Comparison of ENCODE assay signal across 8 cellular contexts in the genomic region with DNA sequence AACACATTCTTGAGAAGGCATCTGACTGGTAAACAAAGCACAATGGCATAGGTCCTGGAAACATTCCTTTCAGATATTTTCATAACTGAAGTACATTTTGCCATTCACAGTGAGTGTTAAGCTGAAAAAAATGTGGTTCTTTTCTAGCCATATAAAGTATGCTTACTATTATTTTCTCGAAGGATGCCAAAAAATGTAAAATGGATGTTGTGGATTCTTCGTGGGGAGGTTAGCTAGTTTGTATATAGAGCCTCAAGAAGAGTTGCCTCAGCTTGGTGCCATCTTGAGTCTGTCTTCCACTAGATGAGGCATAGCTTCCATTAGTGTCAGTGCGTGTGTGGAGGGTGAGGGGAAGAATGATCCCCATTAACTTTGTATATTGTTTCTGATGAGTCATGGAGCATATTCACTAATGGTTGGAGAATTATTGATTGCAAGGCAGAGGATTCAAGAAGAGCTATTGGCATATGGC. TPM values are rescaled to one million over a fixed set of nuclear protein-coding genes. Genes with fewer than 3 reads are reported as not detected.
DNase-seq lines count a peak whose midpoint lies in the region; TF ChIP-seq lines count a peak whose summit lies in the region.

No MANE protein-coding gene starts in this region.

- H3K36me3 Mint-ChIP-seq in activated naive CD8-positive, alpha-beta T cell = peaks cover 14% of the 10 kb centered on the region

- TF ChIP-seq CTCF in KMS-11 (conservative IDR thresholded peaks at IDR 0.05; ENCODE audit: low read depth, low read length) (peak; percentile 4; the same call in 1 of the 2 replicates), GM13977 (IDR thresholded peaks at IDR 0.05; ENCODE audit: extremely low read depth, insufficient read depth, missing control alignments) (no peak)

- DNase-seq in AG08396 (ENCODE audit: low spot score) = peak; percentile 44
- DNase-seq in NCI-H1417 treated with DMSO at 0.1 percent for 48 hours (lab: John Stamatoyannopoulos, UW) = no peak
- DNase-seq in posterior vena cava (ENCODE audit: low spot score) = no peak
- DNase-seq in GM13977 (ENCODE audit: low spot score) = no peak
- DNase-seq in SKM-1 treated with dmso at 0.1 percent for 144 hours (lab: John Stamatoyannopoulos, UW; ENCODE audit: unreplicated experiment) = no peak

- no peaks in the 10 kb centered on the region for H3K9me3 ChIP-seq in mononuclear cell (ENCODE audit: low read depth, low read length)

- peaks cover 98% of the 10 kb centered on the region for H3K79me2 ChIP-seq in KMS-11 (ENCODE audit: insufficient read depth, low read depth)

- no peaks in the 10 kb centered on the region for H3K9me3 Mint-ChIP-seq in activated naive CD8-positive, alpha-beta T cell (ENCODE audit: low read depth)

- H2AFZ ChIP-seq in KMS-11 (ENCODE audit: low read depth) = no peak overlapping the region

- peak overlapping the region; percentile 97 for H3K27ac Mint-ChIP-seq in activated naive CD8-positive, alpha-beta T cell

- peaks cover 5% of the 10 kb centered on the region; the same call in 1 of the 2 replicates for H3K36me3 ChIP-seq in KMS-11 (ENCODE audit: insufficient read depth)

- intact Hi-C loops in posterior vena cava (cut with DNase I) = loop anchor here in 1 of 2 donors (10.0 kb wide), 1 partner anchor 172 kb away; no protein-coding TSS in a partner anchor

- H4K20me1 ChIP-seq in KMS-11 (ENCODE audit: insufficient read depth) = peaks cover 36% of the 10 kb centered on the region

- peaks cover 55% of the 10 kb centered on the region for H3K4me1 ChIP-seq in KMS-11 (ENCODE audit: low read depth, poor library complexity, severe bottlenecking)
- H3K4me1 ChIP-seq in mononuclear cell (ENCODE audit: insufficient read depth, low read length) = peaks cover 29% of the 10 kb centered on the region

- H3K27me3 ChIP-seq in KMS-11 (ENCODE audit: insufficient read depth, low read depth) (no peaks in the 10 kb centered on the region), mononuclear cell (ENCODE audit: insufficient read depth, low read length) (no peaks in the 10 kb centered on the region)

- peak overlapping the region; percentile 99 for H3K4me2 ChIP-seq in KMS-11

- H3K27ac ChIP-seq in KMS-11 = peak overlapping the region; percentile 99

- peak overlapping the region; percentile 99 for H3K9ac ChIP-seq in KMS-11

- no peaks in the 10 kb centered on the region for H3K27me3 Mint-ChIP-seq in activated naive CD8-positive, alpha-beta T cell

- in situ Hi-C loops in GM13977 (cut with MboI; ENCODE audit: low pct_unique_long_range_greater_than_20kb, low sequenced_read_pairs, unreplicated experiment) = no loop called here

- peak overlapping the region; percentile 93 for H3K4me3 Mint-ChIP-seq in activated naive CD8-positive, alpha-beta T cell

- peaks cover 58% of the 10 kb centered on the region for H3K4me1 Mint-ChIP-seq in activated naive CD8-positive, alpha-beta T cell (ENCODE audit: low read depth)

- H3K4me3 ChIP-seq in KMS-11 (IDR thresholded peaks at IDR 0.05; ENCODE audit: insufficient read depth, low read depth, low read length) (peak overlapping the region; percentile 82), mononuclear cell (ENCODE audit: low read length) (peak overlapping the region; percentile 18)

RNA-seq across cellular contexts. Expression of gene MBNL1, which starts 4.1 kb away (rescaled TPM):
- total RNA-seq in mononuclear cell = 929 TPM
- 100 to 1,000 TPM; 393 to 453 TPM for total RNA-seq in posterior vena cava
